ENCODE assay signal across 1 cellular context in genomic region chr11:2870460-2870859, GRCh38.
TF ChIP-seq lines count a peak whose summit lies in the region.

No MANE protein-coding gene starts in this region.

TF ChIP-seq in GM23338, 12 proteins besides CTCF, POLR2A, EP300 and RAD21 (continued from another document):
- TF ChIP-seq ZNF462 (CRISPR knock-in tag; IDR thresholded peaks at IDR 0.05), result no peak
- no peak for TF ChIP-seq ZNF114 (CRISPR knock-in tag; IDR thresholded peaks at IDR 0.05)
- TF ChIP-seq POLR2AphosphoS5 (IDR thresholded peaks at IDR 0.05; ENCODE audit: low read depth), result no peak
- TF ChIP-seq EZH2phosphoT487 (IDR thresholded peaks at IDR 0.05; ENCODE audit: unreplicated experiment), result no peak
- TF ChIP-seq REST (IDR thresholded peaks at IDR 0.05; ENCODE audit: unreplicated experiment), result no peak
- no peak for TF ChIP-seq ETS1 (IDR thresholded peaks at IDR 0.05)
- no peak for TF ChIP-seq CREB1 (CRISPR knock-in tag; IDR thresholded peaks at IDR 0.05; ENCODE audit: low read depth)
- TF ChIP-seq JUNB (IDR thresholded peaks at IDR 0.05; ENCODE audit: unreplicated experiment), result no peak
TF ChIP-seq in GM23338: peak in this region for 0.
